ENCODE assay signal across 8 cellular contexts in the genomic region with DNA sequence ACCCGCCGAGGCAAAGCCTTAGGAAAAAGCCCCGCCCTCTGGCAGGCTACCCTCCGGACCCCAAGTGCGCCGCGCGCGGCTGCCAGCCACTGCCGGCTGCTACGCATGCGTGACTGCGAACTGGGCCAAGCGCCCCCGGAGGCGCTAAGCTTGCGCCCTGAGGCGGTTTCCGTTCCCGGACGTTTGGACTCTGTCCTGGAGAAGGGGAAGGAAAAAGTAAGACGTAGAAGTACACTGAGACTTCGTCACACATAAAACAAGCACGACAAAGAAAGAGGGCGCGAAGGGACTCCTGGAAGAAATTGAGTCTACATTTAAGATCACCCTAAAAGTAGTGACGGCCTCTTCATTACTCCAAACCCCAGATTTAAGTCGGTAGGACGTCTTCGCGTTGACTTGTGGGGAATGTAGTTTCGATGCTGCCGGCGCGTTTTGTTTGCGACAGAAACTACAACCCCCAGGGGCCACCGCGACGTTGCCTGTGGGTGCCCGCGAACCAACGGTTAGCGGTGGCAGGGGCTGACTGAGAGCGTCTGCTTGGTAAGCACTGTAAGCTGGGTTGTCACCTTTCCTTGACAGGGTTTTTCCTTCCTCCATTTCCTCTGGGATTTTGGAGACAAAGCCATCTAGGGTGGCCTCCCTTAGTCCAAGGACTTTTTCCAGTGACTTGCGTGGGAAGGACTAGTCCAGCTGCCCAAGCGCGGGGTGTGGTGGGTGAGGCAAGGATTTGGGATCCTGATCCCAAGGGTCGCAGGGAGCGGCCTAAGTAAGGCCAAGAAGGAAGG. TPM values are rescaled to one million over a fixed set of nuclear protein-coding genes. Genes with fewer than 3 reads are reported as not detected.
DNase-seq lines count a peak whose midpoint lies in the region; ATAC-seq and TF ChIP-seq lines count a peak whose summit lies in the region.

TSS of gene CEP57L1 (plus strand) at position 472 of the 785 bp plus-strand sequence. CDS start 49,715 bp downstream, outside the sequence.

- H3K9ac ChIP-seq in BLaER1 = peak within 1 kb of the TSS; percentile 92

- peak; percentile 21 for DNase-seq in GM19240 (ENCODE audit: insufficient read length, low spot score)
- peak; percentile 99 for DNase-seq in NCI-H69 (lab: John Stamatoyannopoulos, UW)
- peak; percentile 96 for DNase-seq in activated CD4-positive, alpha-beta T cell treated with anti-CD3 and anti-CD28 coated beads, Interleukin-2, amount 10 ng/mL, durations not matched to agents 7 days and 5 days
- DNase-seq in coronary artery (ENCODE audit: low spot score) = peak; percentile 96
- DNase-seq in stimulated activated CD4-positive, alpha-beta T cell treated with anti-CD3 and anti-CD28 coated beads, Interleukin-1b, Interleukin-23, amount 100 ng/mL, for 4 hours (ENCODE audit: low read depth in 2 of 2) = peak; percentile 89 to 90

- no peaks in the 10 kb centered on the region for H3K9me3 ChIP-seq in BLaER1

- H3K4me3 ChIP-seq in BLaER1 = peak within 1 kb of the TSS; percentile 87
- H3K4me3 ChIP-seq in coronary artery = peak within 1 kb of the TSS; percentile 91

- peaks cover 59% of the 10 kb centered on the region for H3K4me1 Mint-ChIP-seq in activated CD4-positive, alpha-beta T cell treated with anti-CD3 and anti-CD28 coated beads, Interleukin-2, amount 10 ng/mL, durations not matched to agents 7 days and 5 days

- H4K20me1 ChIP-seq in BLaER1 = peaks cover 6% of the 10 kb centered on the region; the same call in 1 of the 2 replicates

- peak within 1 kb of the TSS; percentile 99 for H3K27ac Mint-ChIP-seq in activated CD4-positive, alpha-beta T cell treated with anti-CD3 and anti-CD28 coated beads, Interleukin-2, amount 10 ng/mL, durations not matched to agents 7 days and 5 days

- H3K4me3 Mint-ChIP-seq in activated CD4-positive, alpha-beta T cell treated with anti-CD3 and anti-CD28 coated beads, Interleukin-2, amount 10 ng/mL, durations not matched to agents 7 days and 5 days = peak within 1 kb of the TSS; percentile 92

- H3K27me3 ChIP-seq in BLaER1 = no peaks in the 10 kb centered on the region
- H3K27me3 ChIP-seq in layer of hippocampus (ENCODE audit: control insufficient read depth, insufficient read depth, low read length) = no peaks in the 10 kb centered on the region

- POLR2A ChIA-PET in activated CD4-positive, alpha-beta T cell treated with anti-CD3 and anti-CD28 coated beads, Interleukin-2, amount 10 ng/mL, durations not matched to agents 7 days and 5 days (lab: Charles Lee) = interaction anchor here (1.5 kb wide), 1 partner anchor 9 kb away, joined by 8 read pairs; no protein-coding TSS in a partner anchor

- no peaks in the 10 kb centered on the region for H3K9me3 Mint-ChIP-seq in activated CD4-positive, alpha-beta T cell treated with anti-CD3 and anti-CD28 coated beads, Interleukin-2, amount 10 ng/mL, durations not matched to agents 7 days and 5 days

- CTCF ChIA-PET in activated CD4-positive, alpha-beta T cell treated with anti-CD3 and anti-CD28 coated beads, Interleukin-2, amount 10 ng/mL, durations not matched to agents 7 days and 5 days (lab: Charles Lee) = interaction anchor here (0.9 to 2.6 kb wide), 5 partner anchors 10 to 549 kb away, joined by 3 to 10 read pairs (median 4); no protein-coding TSS in a partner anchor

- peak within 1 kb of the TSS; percentile 95 for H3K4me2 ChIP-seq in BLaER1

- H3K4me1 ChIP-seq in BLaER1 = peaks cover 39% of the 10 kb centered on the region

- peaks cover 12% of the 10 kb centered on the region for H3K36me3 Mint-ChIP-seq in activated CD4-positive, alpha-beta T cell treated with anti-CD3 and anti-CD28 coated beads, Interleukin-2, amount 10 ng/mL, durations not matched to agents 7 days and 5 days (ENCODE audit: low read depth)

- H3K27me3 Mint-ChIP-seq in activated CD4-positive, alpha-beta T cell treated with anti-CD3 and anti-CD28 coated beads, Interleukin-2, amount 10 ng/mL, durations not matched to agents 7 days and 5 days = no peaks in the 10 kb centered on the region

- peaks cover 12% of the 10 kb centered on the region; the same call in 1 of the 2 replicates for H3K36me3 ChIP-seq in BLaER1

- ATAC-seq in HG03460 (IDR thresholded peaks at IDR 0.05; ENCODE audit: unreplicated experiment) = peak; percentile 66

- peak within 1 kb of the TSS; percentile 91 for H3K27ac ChIP-seq in BLaER1
- H3K27ac ChIP-seq in coronary artery = peak within 1 kb of the TSS; percentile 88 to 100
- peak within 1 kb of the TSS; percentile 98 for H3K27ac ChIP-seq in layer of hippocampus (ENCODE audit: low read depth, low read length)

- TF ChIP-seq CTCF in coronary artery (IDR thresholded peaks at IDR 0.05) = no peak

RNA-seq across cellular contexts. Expression of gene CEP57L1, which starts in this region (rescaled TPM):
- total RNA-seq in activated CD4-positive, alpha-beta T cell treated with anti-CD3 and anti-CD28 coated beads, Interleukin-2, amount 10 ng/mL, durations not matched to agents 7 days and 5 days = 10 to 100 TPM; 17.1 to 22.5 TPM

Comparison
In these comparisons a context has a peak if more than half of its experiments do, and no peak if none do; other contexts are left out.
1. Peak in every context shown above with its lines: DNase-seq, ATAC-seq, H3K4me3 ChIP-seq and H3K27ac ChIP-seq.
2. DNase-seq: peak in every context shown above with its lines; median percentile 99 in NCI-H69; 96 in activated CD4-positive, alpha-beta T cell treated with anti-CD3 and anti-CD28 coated beads, Interleukin-2, amount 10 ng/mL, durations not matched to agents 7 days and 5 days; 96 in coronary artery; 90 in stimulated activated CD4-positive, alpha-beta T cell treated with anti-CD3 and anti-CD28 coated beads, Interleukin-1b, Interleukin-23, amount 100 ng/mL, for 4 hours; 21 in GM19240.